In genomic region chr4:54063737-54064316, GRCh38 we compare ENCODE assay signal across 8 cellular contexts. TPM values are rescaled to one million over a fixed set of nuclear protein-coding genes. Genes with fewer than 3 reads are reported as not detected.
DNase-seq lines count a peak whose midpoint lies in the region; ATAC-seq and TF ChIP-seq lines count a peak whose summit lies in the region.

No MANE protein-coding gene starts in this region.

- H3K4me1 Mint-ChIP-seq in Calu3 (ENCODE audit: low read depth, unreplicated experiment) (peaks cover 31% of the 10 kb centered on the region), memory B cell (peaks cover 34% of the 10 kb centered on the region)

- H3K27me3 Mint-ChIP-seq in Calu3 (ENCODE audit: unreplicated experiment), result no peaks in the 10 kb centered on the region
- H3K27me3 Mint-ChIP-seq in memory B cell, result no peaks in the 10 kb centered on the region

- no peaks in the 10 kb centered on the region for H3K9me3 Mint-ChIP-seq in Calu3 (ENCODE audit: low read depth, unreplicated experiment)
- H3K9me3 Mint-ChIP-seq in memory B cell, result no peaks in the 10 kb centered on the region

- intact Hi-C loops in Calu3 (cut with micrococcal nuclease; ENCODE audit: unreplicated experiment), result loop anchor here (5.0 kb wide), 1 partner anchor 132 kb away; no protein-coding TSS in a partner anchor

- peak overlapping the region; percentile 93 for H3K27ac ChIP-seq in HL-60 (replicated peaks)
- peak overlapping the region; percentile 95 for H3K27ac ChIP-seq in duodenal mucosa (ENCODE audit: low read depth, low read length)

- H3K9ac ChIP-seq in duodenal mucosa (ENCODE audit: low read depth in 1 of 2, low read length in 2 of 2), result peak overlapping the region; percentile 85 to 91

- H3K27ac Mint-ChIP-seq in Calu3 (ENCODE audit: unreplicated experiment) (peak overlapping the region; percentile 73), memory B cell (peak overlapping the region; percentile 94)

- H3K36me3 ChIP-seq in duodenal mucosa (ENCODE audit: control insufficient read depth in 1 of 2, insufficient read depth in 2 of 2, low read length in 2 of 2), result no peaks in the 10 kb centered on the region

- H3K4me3 Mint-ChIP-seq in Calu3 (ENCODE audit: low read depth, unreplicated experiment) (peak overlapping the region; percentile 75), memory B cell (peak overlapping the region; percentile 90)

- H3K9me3 ChIP-seq in duodenal mucosa (ENCODE audit: control insufficient read depth in 1 of 2, low read length in 2 of 2), result no peaks in the 10 kb centered on the region

- H3K4me3 ChIP-seq in HL-60 (replicated peaks; ENCODE audit: insufficient read depth, low read length), result peak overlapping the region; percentile 96
- peak overlapping the region; percentile 87 to 93 for H3K4me3 ChIP-seq in duodenal mucosa (ENCODE audit: low read depth in 1 of 2, low read length in 2 of 2)

- TF ChIP-seq CTCF in Calu3 (IDR thresholded peaks at IDR 0.05; ENCODE audit: unreplicated experiment), result no peak
- no peak for TF ChIP-seq CTCF in HL-60 (IDR thresholded peaks at IDR 0.05; ENCODE audit: insufficient read depth, low read length)

- CTCF ChIA-PET in Calu3 (lab: Charles Lee), result no interaction called here

- peak; percentile 21 for ATAC-seq in GM19467 (IDR thresholded peaks at IDR 0.05; ENCODE audit: unreplicated experiment)
- peak; percentile 31 for ATAC-seq in memory B cell (ENCODE audit: low read depth)

- H3K36me3 Mint-ChIP-seq in Calu3 (ENCODE audit: insufficient read depth, unreplicated experiment) (peaks cover 29% of the 10 kb centered on the region), memory B cell (no peaks in the 10 kb centered on the region)

- H3K27me3 ChIP-seq in HL-60 (ENCODE audit: insufficient read depth, poor library complexity, severe bottlenecking) (no peaks in the 10 kb centered on the region), duodenal mucosa (ENCODE audit: control insufficient read depth in 1 of 2, insufficient read depth in 2 of 2, low read length in 2 of 2) (no peaks in the 10 kb centered on the region)

- H3K4me1 ChIP-seq in duodenal mucosa (ENCODE audit: control insufficient read depth in 1 of 2, insufficient read depth in 2 of 2, low read length in 2 of 2), result peaks cover 32 to 48% of the 10 kb centered on the region in 2 donors

- no TSS peak for BruUV-seq in Calu3 (replicated peaks; lab: Mats Ljungman, UMichigan)

- DNase-seq in Calu3, result peak; percentile 12
- peak in 1 of 2 experiments; percentile 36 for DNase-seq in HL-60 (ENCODE audit: low read depth in 1 of 2, low spot score in 1 of 2)
- DNase-seq in activated CD4-positive, alpha-beta T cell treated with anti-CD3 and anti-CD28 coated beads for 1 hour, result peak; percentile 8
- peak in 1 of 2 donors; percentile 49 for DNase-seq in memory B cell (ENCODE audit: low spot score in 2 of 2)
- peak; percentile 4 to 9 for DNase-seq in stimulated activated CD8-positive, alpha-beta memory T cell treated with anti-CD3 and anti-CD28 coated beads, Interleukin-7, amount 100 ng/mL, for 1 hour (ENCODE audit: low read depth in 2 of 2)
- no peak for DNase-seq in KG1 (lab: John Stamatoyannopoulos, UW)

RNA-seq across cellular contexts. Expression of gene CHIC2, which starts 0.6 kb away (rescaled TPM):
- total RNA-seq in Calu3 (2022), result 12.0 and 16.5 TPM in 2 replicates

RNA-seq across cellular contexts. Expression of gene GSX2, which starts 36.1 kb away (rescaled TPM):
- total RNA-seq in Calu3 (2022), result not detected in 2 replicates
